In the genomic region with DNA sequence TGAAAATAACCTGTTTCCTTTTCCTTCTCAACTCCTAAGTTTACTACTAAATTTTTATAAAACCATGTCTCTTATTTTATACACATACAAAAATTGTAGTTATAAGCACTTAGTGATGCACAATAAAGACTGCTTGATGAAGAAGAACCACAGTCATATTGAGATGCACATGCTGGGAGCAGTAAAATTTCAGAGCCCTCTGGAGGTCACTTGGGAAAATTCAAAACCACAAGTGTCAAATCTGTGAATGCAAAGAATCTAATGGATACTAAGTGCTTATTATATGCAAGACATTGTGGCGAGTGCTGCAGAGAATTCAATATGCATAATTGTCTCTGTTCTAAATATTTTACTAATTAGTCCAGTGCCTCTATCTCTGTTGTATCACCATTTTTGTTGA, we compare ENCODE assay signal across 14 cellular contexts.
DNase-seq lines count a peak whose midpoint lies in the region; ATAC-seq and TF ChIP-seq lines count a peak whose summit lies in the region.
"Had no signal": no experiment of that assay in that cellular context is flagged by ENCODE, and none has a peak within 500 bp of the region (broad histone marks: within the 10 kb centered on the region; RNA-seq: fewer than 3 reads in every experiment).

No MANE protein-coding gene starts in this region.

- H3K4me2 ChIP-seq in IMR-90 (ENCODE audit: low read depth, low read length), result no peak overlapping the region

- no peak overlapping the region for H3K9ac ChIP-seq in IMR-90 (ENCODE audit: low read depth, low read length)

- no peaks in the 10 kb centered on the region for H4K20me1 ChIP-seq in IMR-90 (ENCODE audit: insufficient read depth, low read length)

- POLR2A ChIA-PET in IMR-90 (lab: Charles Lee; ENCODE audit: unreplicated experiment), result no interaction called here

- dilution Hi-C loops in IMR-90 (cut with HindIII; ENCODE audit: low sequenced_read_pairs, unreplicated experiment), result no loop called here

- H3K9me1 ChIP-seq in IMR-90 (ENCODE audit: insufficient read depth, low read length), result no peaks in the 10 kb centered on the region

- TF ChIP-seq POLR2A in IMR-90 (IDR thresholded peaks at IDR 0.05; ENCODE audit: low read depth, low read length), result no peak

- no peak overlapping the region for H3K56ac ChIP-seq in IMR-90 (ENCODE audit: extremely low read depth, insufficient read depth, low read length)

- no peak overlapping the region for H2BK120ac ChIP-seq in IMR-90 (ENCODE audit: low read depth, low read length)

- H3K27me3 ChIP-seq in IMR-90 (ENCODE audit: control insufficient read depth, insufficient read depth, low read length), result no peaks in the 10 kb centered on the region

- H3K4me1 ChIP-seq in IMR-90 (ENCODE audit: control insufficient read depth, insufficient read depth, low read length), result no peaks in the 10 kb centered on the region; the same call in 1 of the 2 replicates
- H3K4me1 ChIP-seq: Caco-2 had no signal

- H3K4me3 ChIP-seq in IMR-90 (ENCODE audit: insufficient read depth, low read depth, low read length), result no peak overlapping the region
- H3K4me3 ChIP-seq: thoracic aorta had no signal

- CTCF ChIA-PET in IMR-90 (lab: Yijun Ruan, JAX), result no interaction called here

- H3K79me1 ChIP-seq in IMR-90 (ENCODE audit: low read depth in 1 of 2, low read length in 2 of 2), result no peaks in the 10 kb centered on the region

- ATAC-seq in IMR-90 (ENCODE audit: low read depth) (no peak), GM21737 (IDR thresholded peaks at IDR 0.05; ENCODE audit: unreplicated experiment) (no peak), GM21528 (IDR thresholded peaks at IDR 0.05; ENCODE audit: low FRiP score, unreplicated experiment) (no peak)
- ATAC-seq: activated CD4-positive, alpha-beta T cell treated with anti-CD3 and anti-CD28 coated beads for 36 hours had no signal

- H2BK5ac ChIP-seq in IMR-90 (ENCODE audit: low read depth, low read length, poor library complexity, severe bottlenecking), result no peak overlapping the region

- TF ChIP-seq RAD21 in IMR-90 (IDR thresholded peaks at IDR 0.05; ENCODE audit: low read length), result no peak

- H4K91ac ChIP-seq in IMR-90 (ENCODE audit: insufficient read depth, low read depth, low read length), result no peak overlapping the region

- intact Hi-C loops in IMR-90 (cut with micrococcal nuclease), result loop anchor here (5.0 kb wide), 2 partner anchors 44 to 216 kb away; partner anchors contain the start of gene BARD1

- no peak overlapping the region for H3K18ac ChIP-seq in IMR-90 (ENCODE audit: low read depth, low read length)

- H2AK9ac ChIP-seq in IMR-90 (replicated peaks; ENCODE audit: low read depth, low read length, poor library complexity), result no peak overlapping the region

- H4K5ac ChIP-seq in IMR-90 (ENCODE audit: low read depth, low read length), result no peak overlapping the region

- peak; percentile 7 for DNase-seq in DMS 273 (lab: John Stamatoyannopoulos, UW; ENCODE audit: unreplicated experiment)
- DNase-seq in DMS 273 treated with DMSO at 0.1 percent for 48 hours (lab: John Stamatoyannopoulos, UW), result no peak
- DNase-seq in IMR-90, result peak; percentile 12
- peak; percentile 49 for DNase-seq in medulla oblongata (ENCODE audit: extremely low spot score)
- DNase-seq in GM19240 (ENCODE audit: insufficient read length, low spot score), result no peak
- DNase-seq: 8988T; activated CD4-positive, alpha-beta T cell treated with anti-CD3 and anti-CD28 coated beads for 36 hours; amygdala; NCI-H187 treated with DMSO at 0.1 percent for 48 hours had no signal

- in situ Hi-C loops in IMR-90 (cut with MboI; ENCODE audit: low sequenced_read_pairs), result no loop called here

- no peak overlapping the region for H2BK20ac ChIP-seq in IMR-90 (ENCODE audit: low read depth, low read length)

- no TSS peak for BruUV-seq in IMR-90 (replicated peaks; lab: Mats Ljungman, UMichigan)

- H2BK15ac ChIP-seq in IMR-90 (ENCODE audit: low read depth, low read length), result no peak overlapping the region

- no peak overlapping the region for H3K23ac ChIP-seq in IMR-90 (ENCODE audit: low read depth, low read length)

- H3K36me3 ChIP-seq in IMR-90 (ENCODE audit: control insufficient read depth, insufficient read depth, low read length), result no peaks in the 10 kb centered on the region
- H3K36me3 ChIP-seq: thoracic aorta had no signal

- no peak overlapping the region for H2AK5ac ChIP-seq in IMR-90 (ENCODE audit: low read depth, low read length)

- H4K8ac ChIP-seq in IMR-90 (ENCODE audit: low read depth in 2 of 2, low read length in 2 of 2), result no peak overlapping the region

- TF ChIP-seq CTCF in IMR-90 (conservative IDR thresholded peaks at IDR 0.05; ENCODE audit: low read depth, low read length) (0 out of 2 replicates have a peak, but pooled peaks have one; percentile 20), VCaP (conservative IDR thresholded peaks at IDR 0.05) (peak; percentile 69)

- WGBS in IMR-90 (ENCODE audit: extremely low coverage in 2 of 2, insufficient read length in 1 of 2), 2 experiments, result no CpG with 5 or more reads among the region's 1 CpG

- H3K4ac ChIP-seq in IMR-90 (ENCODE audit: low read depth, low read length), result no peak overlapping the region

- H2AFZ ChIP-seq in IMR-90 (replicated peaks; ENCODE audit: low read length, poor library complexity), result no peak overlapping the region

- no peaks in the 10 kb centered on the region for H3K9me3 ChIP-seq in IMR-90 (ENCODE audit: control insufficient read depth, insufficient read depth, low read length)
- H3K9me3 ChIP-seq: Caco-2, thoracic aorta had no signal

- no peak overlapping the region for H3K27ac ChIP-seq in IMR-90 (ENCODE audit: insufficient read depth, low read length)
- no peak overlapping the region for H3K27ac ChIP-seq in VCaP
- H3K27ac ChIP-seq: thoracic aorta had no signal

- no peak overlapping the region for H3K14ac ChIP-seq in IMR-90 (replicated peaks; ENCODE audit: low read depth, low read length)

TF ChIP-seq in IMR-90, 13 proteins besides CTCF, POLR2A, EP300 and RAD21:
- TF ChIP-seq RCOR1 (IDR thresholded peaks at IDR 0.05; ENCODE audit: insufficient replicate concordance, low read length), result no peak
- peak; percentile 10; the same call in 1 of the 2 replicates for TF ChIP-seq SMC3 (IDR thresholded peaks at IDR 0.05; ENCODE audit: low read depth, low read length)
- no peak for TF ChIP-seq MXI1 (IDR thresholded peaks at IDR 0.05; ENCODE audit: borderline replicate concordance, low read depth, low read length)
TF ChIP-seq in IMR-90: peak in this region for 1.

Comparison
In these comparisons a context has a peak if more than half of its experiments do, and no peak if none do; other contexts are left out.
1. DNase-seq: peak in DMS 273 (single experiment), IMR-90 (single experiment) and medulla oblongata (single experiment); none in DMS 273 treated with DMSO at 0.1 percent for 48 hours (single experiment) and GM19240 (single experiment).